In genomic region chr11:17651681-17652080, GRCh38 we compare ENCODE assay signal across 21 cellular contexts.
DNase-seq lines count a peak whose midpoint lies in the region; ATAC-seq and TF ChIP-seq lines count a peak whose summit lies in the region.
"Had no signal": no experiment of that assay in that cellular context is flagged by ENCODE, and none has a peak within 500 bp of the region (broad histone marks: within the 10 kb centered on the region; RNA-seq: fewer than 3 reads in every experiment).

No MANE protein-coding gene starts in this region.

- no peaks in the 10 kb centered on the region for H3F3A ChIP-seq in GM23248 (ENCODE audit: insufficient read depth)

- H3K4me2 ChIP-seq in BLaER1, result peak overlapping the region; percentile 91
- H3K4me2 ChIP-seq in GM23248 (ENCODE audit: unreplicated experiment), result no peak overlapping the region
- H3K4me2 ChIP-seq: PC-9, SK-N-SH had no signal

- no peak overlapping the region for H3K4me3 Mint-ChIP-seq in endodermal cell
- H3K4me3 Mint-ChIP-seq: HFFc6 had no signal

- H3K9ac ChIP-seq in BLaER1, result no peak overlapping the region
- H3K9ac ChIP-seq in endodermal cell (ENCODE audit: extremely low read depth, low read length, poor library complexity, severe bottlenecking), result no peak overlapping the region
- H3K9ac ChIP-seq in GM23248, result no peak overlapping the region
- H3K9ac ChIP-seq: SK-N-SH had no signal

- H3K27ac Mint-ChIP-seq in endodermal cell, result no peak overlapping the region
- H3K27ac Mint-ChIP-seq: CD14-positive monocyte, HFFc6 had no signal

- peaks cover 8% of the 10 kb centered on the region for H3K4me1 Mint-ChIP-seq in endodermal cell
- H3K4me1 Mint-ChIP-seq: CD14-positive monocyte had no signal

- whole genome bisulfite sequencing in endodermal cell (ENCODE audit: insufficient coverage in 1 of 2, insufficient read length in 1 of 2), 2 experiments, result 84% methylated on average over 3 of the region's 5 CpGs; no CpG with 5 or more reads in 1 of the 2 experiments
- 11 to 12% methylated on average over 3 to 4 of the region's 5 CpGs for WGBS in GM23248 (ENCODE audit: low coverage in 1 of 2, low lambda C conversion rate in 2 of 2, missing lambda C conversion rate in 2 of 2), 2 experiments

- H3K36me3 ChIP-seq in BLaER1 (no peaks in the 10 kb centered on the region), endodermal cell (ENCODE audit: control insufficient read depth, insufficient read depth, low read length) (no peaks in the 10 kb centered on the region), GM23248 (ENCODE audit: low read depth) (no peaks in the 10 kb centered on the region)

- no peaks in the 10 kb centered on the region for H3K36me3 Mint-ChIP-seq in endodermal cell (ENCODE audit: low read depth)
- H3K36me3 Mint-ChIP-seq: CD14-positive monocyte had no signal

- no peak overlapping the region for H3K4me3 ChIP-seq in BLaER1
- no peak overlapping the region for H3K4me3 ChIP-seq in endodermal cell (ENCODE audit: low read length)
- H3K4me3 ChIP-seq in GM23248, result no peak overlapping the region
- H3K4me3 ChIP-seq: PC-9 had no signal

- H3K9me3 ChIP-seq in BLaER1 (peaks cover 49% of the 10 kb centered on the region), endodermal cell (ENCODE audit: control insufficient read depth, low read length) (peaks cover 9% of the 10 kb centered on the region), GM23248 (ENCODE audit: low read depth) (no peaks in the 10 kb centered on the region)
- H3K9me3 ChIP-seq: SK-N-SH had no signal

- H4K20me1 ChIP-seq in BLaER1 (no peaks in the 10 kb centered on the region), GM23248 (ENCODE audit: insufficient read depth) (no peaks in the 10 kb centered on the region)

- ATAC-seq in GM19328 (IDR thresholded peaks at IDR 0.05; ENCODE audit: unreplicated experiment) (no peak), omental fat pad (ENCODE audit: low FRiP score) (no peak)

- H3K4me1 ChIP-seq in BLaER1, result peaks cover 46% of the 10 kb centered on the region
- peaks cover 4% of the 10 kb centered on the region for H3K4me1 ChIP-seq in endodermal cell (ENCODE audit: control insufficient read depth, insufficient read depth, low read length)
- H3K4me1 ChIP-seq in GM23248 (ENCODE audit: insufficient read depth), result no peaks in the 10 kb centered on the region

- no peaks in the 10 kb centered on the region for H3K9me2 ChIP-seq in GM23248 (ENCODE audit: insufficient read depth)
- H3K9me2 ChIP-seq: SK-N-SH had no signal

- peak overlapping the region; percentile 75; the same call in 1 of the 2 replicates for H3K27ac ChIP-seq in BLaER1
- no peak overlapping the region for H3K27ac ChIP-seq in endodermal cell (ENCODE audit: low read depth, low read length)
- no peak overlapping the region for H3K27ac ChIP-seq in GM23248
- H3K27ac ChIP-seq: PC-9 had no signal

- no peaks in the 10 kb centered on the region for H3K79me2 ChIP-seq in GM23248 (ENCODE audit: insufficient read depth)

- H3K27me3 Mint-ChIP-seq in endodermal cell (ENCODE audit: insufficient read depth), result peaks cover 31% of the 10 kb centered on the region

- peaks cover 16% of the 10 kb centered on the region for H3K9me3 Mint-ChIP-seq in endodermal cell

- in situ Hi-C loops in GM13977 (cut with MboI; ENCODE audit: low pct_unique_long_range_greater_than_20kb, low sequenced_read_pairs, unreplicated experiment) (no loop called here), GM23248 (cut with MboI) (no loop called here)

- H3K27me3 ChIP-seq in BLaER1 (no peaks in the 10 kb centered on the region), endodermal cell (ENCODE audit: control insufficient read depth, insufficient read depth, low read length, poor library complexity, severe bottlenecking) (no peaks in the 10 kb centered on the region), GM23248 (replicated peaks; ENCODE audit: insufficient read depth) (0 out of 2 replicates have a peak, but pooled peaks cover 6% of the 10 kb centered on the region)

- DNase-seq in GM13977 (ENCODE audit: low spot score), result peak; percentile 5
- peak; percentile 63 for DNase-seq in NCI-H2171 treated with DMSO at 0.1 percent for 48 hours (lab: John Stamatoyannopoulos, UW)
- DNase-seq in endodermal cell, result peak; percentile 33
- no peak for DNase-seq in NCI-H2081 (lab: John Stamatoyannopoulos, UW)
- no peak for DNase-seq in GM23248
- no peak for DNase-seq in omental fat pad (ENCODE audit: low spot score)
- DNase-seq: AML-193, DMS79, HFFc6, KBM-7, NCI-H1092, NCI-H1436, NCI-H1930, NCI-H526 treated with DMSO at 0.1 percent for 48 hours, PC-9, RPMI8226, SHP77, SK-N-SH had no signal

- H2AFZ ChIP-seq in GM23248, result no peak overlapping the region
- H2AFZ ChIP-seq: PC-9 had no signal

- TF ChIP-seq CTCF in GM13977 (IDR thresholded peaks at IDR 0.05; ENCODE audit: extremely low read depth, insufficient read depth, missing control alignments), result no peak
- TF ChIP-seq CTCF in endodermal cell (conservative IDR thresholded peaks at IDR 0.05), result no peak
- no peak for TF ChIP-seq CTCF in omental fat pad (IDR thresholded peaks at IDR 0.05)

Comparison
In these comparisons a context has a peak if more than half of its experiments do, and no peak if none do; other contexts are left out.
1. DNase-seq: peak in GM13977 (single experiment), NCI-H2171 treated with DMSO at 0.1 percent for 48 hours (single experiment) and endodermal cell (single experiment); none in NCI-H2081 (0 of 2), GM23248 (single experiment) and omental fat pad (single experiment).